ENCODE assay signal across 23 cellular contexts in genomic region chr4:149306537-149306936, GRCh38.
"Had no signal": no experiment of that assay in that cellular context is flagged by ENCODE, and none has a peak within 500 bp of the region (broad histone marks: within the 10 kb centered on the region; RNA-seq: fewer than 3 reads in every experiment).

No MANE protein-coding gene starts in this region.

- H3K36me3 ChIP-seq: heart left ventricle, neural progenitor cell, ovary, tibial artery, upper lobe of left lung, vagina had no signal

- H3K27ac Mint-ChIP-seq: endodermal cell, mesothelial cell of epicardium, natural killer cell, neural progenitor cell had no signal

- H3K4me3 ChIP-seq: coronary artery, heart left ventricle, neural progenitor cell, ovary, tibial artery, upper lobe of left lung, vagina had no signal

- H3K4me1 Mint-ChIP-seq: endodermal cell, natural killer cell, neural progenitor cell had no signal

- H3K4me2 ChIP-seq: neural progenitor cell had no signal

- DNase-seq: effector CD4-positive, alpha-beta T cell; endodermal cell; foreskin melanocyte; heart left ventricle; hippocampal formation; kidney glomerular epithelial cell; mammary epithelial cell; natural killer cell; nucleus accumbens; ovary; right cardiac atrium; small intestine; stimulated activated CD4-positive, alpha-beta T cell treated with anti-CD3 and anti-CD28 coated beads, Interleukin-12 subunit alpha, Interleukin-12 subunit beta, amount 100 ng/mL, for 4 hours; stimulated activated naive CD4-positive, alpha-beta T cell treated with Interleukin-2 at 50 U/mL for 16 hours; tibial artery; upper lobe of left lung had no signal

- ATAC-seq: heart left ventricle, left lobe of liver, natural killer cell, right cardiac atrium had no signal

- H2AFZ ChIP-seq: neural progenitor cell had no signal

- FAIRE-seq: endothelial cell of umbilical vein, islet of Langerhans, small intestine had no signal

- H3K9me3 ChIP-seq: heart left ventricle, ovary, tibial artery, upper lobe of left lung, vagina had no signal

- H3K9me3 Mint-ChIP-seq: endodermal cell, neural progenitor cell had no signal

- H3K27ac ChIP-seq: coronary artery, heart left ventricle, neural progenitor cell, ovary, tibial artery, upper lobe of left lung, vagina had no signal

- H3K27me3 ChIP-seq: heart left ventricle, neural progenitor cell, ovary, tibial artery, upper lobe of left lung, vagina had no signal

- H3K4me1 ChIP-seq: neural progenitor cell, tibial artery, upper lobe of left lung, vagina had no signal

- H3K4me3 Mint-ChIP-seq: endodermal cell, mesothelial cell of epicardium, natural killer cell, neural progenitor cell had no signal

- H3K36me3 Mint-ChIP-seq: mesothelial cell of epicardium, natural killer cell, neural progenitor cell had no signal
